Comparison of ENCODE assay signal across 2 cellular contexts in the genomic region with DNA sequence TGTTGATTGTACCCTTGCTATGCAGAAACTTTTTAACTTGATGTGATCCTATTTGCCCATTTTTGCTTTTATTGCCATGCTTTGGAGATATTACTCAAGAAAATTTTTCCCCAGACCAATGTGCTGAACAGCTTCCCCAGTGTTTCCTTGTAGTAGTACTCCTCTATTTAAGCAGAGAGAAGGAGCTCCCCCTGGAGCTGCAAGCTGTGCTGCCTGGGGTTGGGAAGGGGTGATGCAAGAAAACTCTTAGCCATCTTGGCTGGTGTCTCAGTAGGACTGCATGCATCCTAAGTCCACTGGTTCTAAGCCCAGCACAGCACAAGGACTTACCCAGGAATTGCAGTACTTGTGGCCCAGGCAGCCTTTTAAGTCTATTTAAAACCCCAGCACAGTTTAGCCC.
TF ChIP-seq lines count a peak whose summit lies in the region.

No MANE protein-coding gene starts in this region.

TF ChIP-seq in HCT116, 20 proteins besides CTCF, POLR2A, EP300 and RAD21:
- TF ChIP-seq, protein P1, sequence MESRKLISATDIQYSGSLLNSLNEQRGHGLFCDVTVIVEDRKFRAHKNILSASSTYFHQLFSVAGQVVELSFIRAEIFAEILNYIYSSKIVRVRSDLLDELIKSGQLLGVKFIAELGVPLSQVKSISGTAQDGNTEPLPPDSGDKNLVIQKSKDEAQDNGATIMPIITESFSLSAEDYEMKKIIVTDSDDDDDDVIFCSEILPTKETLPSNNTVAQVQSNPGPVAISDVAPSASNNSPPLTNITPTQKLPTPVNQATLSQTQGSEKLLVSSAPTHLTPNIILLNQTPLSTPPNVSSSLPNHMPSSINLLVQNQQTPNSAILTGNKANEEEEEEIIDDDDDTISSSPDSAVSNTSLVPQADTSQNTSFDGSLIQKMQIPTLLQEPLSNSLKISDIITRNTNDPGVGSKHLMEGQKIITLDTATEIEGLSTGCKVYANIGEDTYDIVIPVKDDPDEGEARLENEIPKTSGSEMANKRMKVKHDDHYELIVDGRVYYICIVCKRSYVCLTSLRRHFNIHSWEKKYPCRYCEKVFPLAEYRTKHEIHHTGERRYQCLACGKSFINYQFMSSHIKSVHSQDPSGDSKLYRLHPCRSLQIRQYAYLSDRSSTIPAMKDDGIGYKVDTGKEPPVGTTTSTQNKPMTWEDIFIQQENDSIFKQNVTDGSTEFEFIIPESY (IDR thresholded peaks at IDR 0.05; ENCODE audit: extremely low read depth, insufficient replicate concordance, low read length), result no peak
- 0 out of 2 replicates have a peak, but pooled peaks have one; percentile 46 for TF ChIP-seq CEBPB (IDR thresholded peaks at IDR 0.05; ENCODE audit: low read depth)
- no peak for TF ChIP-seq CBX3 (IDR thresholded peaks at IDR 0.05; ENCODE audit: low read depth)
- TF ChIP-seq, protein P2, sequence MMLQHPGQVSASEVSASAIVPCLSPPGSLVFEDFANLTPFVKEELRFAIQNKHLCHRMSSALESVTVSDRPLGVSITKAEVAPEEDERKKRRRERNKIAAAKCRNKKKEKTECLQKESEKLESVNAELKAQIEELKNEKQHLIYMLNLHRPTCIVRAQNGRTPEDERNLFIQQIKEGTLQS (IDR thresholded peaks at IDR 0.05), result peak; percentile 56; the same call in 1 of the 2 replicates
- no peak for TF ChIP-seq YY1 (IDR thresholded peaks at IDR 0.05; ENCODE audit: extremely low read depth, insufficient replicate concordance, low read depth, low read length)
- no peak for TF ChIP-seq JUND (IDR thresholded peaks at IDR 0.05)
- TF ChIP-seq SP1 (IDR thresholded peaks at IDR 0.05; ENCODE audit: low read depth), result no peak

TF ChIP-seq in WTC11, 78 proteins besides CTCF, POLR2A, EP300 and RAD21:
- TF ChIP-seq ZNF423 (CRISPR knock-in tag; IDR thresholded peaks at IDR 0.05), result 0 out of 2 replicates have a peak, but pooled peaks have one; percentile 27
- TF ChIP-seq, protein P3, sequence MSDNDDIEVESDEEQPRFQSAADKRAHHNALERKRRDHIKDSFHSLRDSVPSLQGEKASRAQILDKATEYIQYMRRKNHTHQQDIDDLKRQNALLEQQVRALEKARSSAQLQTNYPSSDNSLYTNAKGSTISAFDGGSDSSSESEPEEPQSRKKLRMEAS (CRISPR knock-in tag; IDR thresholded peaks at IDR 0.05), result no peak
